ENCODE assay signal across 9 cellular contexts in the genomic region with DNA sequence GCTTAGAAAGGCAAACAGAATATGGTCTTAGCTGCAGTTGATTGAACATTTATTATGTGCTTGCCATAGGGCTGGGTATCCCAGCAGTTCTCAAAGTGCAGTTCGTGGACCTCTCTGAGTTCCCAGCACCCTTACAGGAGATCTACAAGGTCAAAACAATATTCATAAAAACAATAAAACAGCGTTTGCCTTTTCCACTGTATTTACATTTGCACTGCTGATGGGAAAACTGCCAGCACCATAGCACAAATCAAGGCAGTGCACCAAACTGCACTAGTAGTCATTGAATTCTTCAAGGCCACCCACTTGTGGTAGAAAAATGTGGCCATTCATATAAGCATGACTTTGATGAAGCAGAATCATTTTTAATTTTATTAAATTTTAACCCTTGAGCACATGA.
"Had no signal": no experiment of that assay in that cellular context is flagged by ENCODE, and none has a peak within 500 bp of the region (broad histone marks: within the 10 kb centered on the region; RNA-seq: fewer than 3 reads in every experiment).

No MANE protein-coding gene starts in this region.

- ATAC-seq: activated naive CD4-positive, alpha-beta T cell treated with anti-CD3 and anti-CD28 coated beads, Interleukin-2, amount 50 U/mL, for 72 hours; activated T-cell treated with anti-CD3 and anti-CD28 coated beads, Interleukin-2, amount 50 U/mL, for 4 hours; left lobe of liver had no signal

- H3K27me3 ChIP-seq: ovary, tibial artery had no signal

- H3K4me3 ChIP-seq: ovary, tibial artery had no signal

- H3K9me3 ChIP-seq: ovary, tibial artery had no signal

- H3K36me3 ChIP-seq: ovary, tibial artery had no signal

- DNase-seq: activated CD4-positive, alpha-beta memory T cell treated with anti-CD3 and anti-CD28 coated beads for 36 hours; activated effector memory CD4-positive, alpha-beta T cell treated with anti-CD3 and anti-CD28 coated beads, Interleukin-2, amount 50 U/mL, for 16 hours; activated T-cell treated with anti-CD3 and anti-CD28 coated beads, Interleukin-2, amount 50 U/mL, for 4 hours; cerebellar nuclear complex; ovary; T-helper 9 cell had no signal

- H3K27ac ChIP-seq: ovary, tibial artery had no signal
